Comparison of ENCODE assay signal across 8 cellular contexts in genomic region chr10:24723386-24723787, GRCh38. TPM values are rescaled to one million over a fixed set of nuclear protein-coding genes. Genes with fewer than 3 reads are reported as not detected.
A peak's percentile ranks its signal among the peaks of the same experiment; 100 is the strongest.
DNase-seq lines count a peak whose midpoint lies in the region; ATAC-seq, FAIRE-seq and TF ChIP-seq lines count a peak whose summit lies in the region.

No MANE protein-coding gene starts in this region.

- peak overlapping the region; percentile 77 for H3K4me3 ChIP-seq in BE2C (ENCODE audit: low read depth, low read length)
- H3K4me3 ChIP-seq in epithelial cell of proximal tubule (ENCODE audit: low read depth, low read length): peak overlapping the region; percentile 85
- H3K4me3 ChIP-seq in pancreas: peak overlapping the region; percentile 55 to 73 (median 64)

- ATAC-seq in HG03280 (IDR thresholded peaks at IDR 0.05; ENCODE audit: unreplicated experiment): peak; percentile 28
- ATAC-seq in pancreas: no peak

- no peaks in the 10 kb centered on the region for H3K9me3 Mint-ChIP-seq in activated CD4-positive, alpha-beta T cell treated with anti-CD3 and anti-CD28 coated beads, Interleukin-2, amount 10 ng/mL, durations not matched to agents 7 days and 5 days
- no peaks in the 10 kb centered on the region for H3K9me3 Mint-ChIP-seq in endothelial cell (ENCODE audit: unreplicated experiment)

- H3K36me3 ChIP-seq in BE2C (no peaks in the 10 kb centered on the region), pancreas (no peaks in the 10 kb centered on the region)

- H3K9me3 ChIP-seq in BE2C (no peaks in the 10 kb centered on the region), pancreas (no peaks in the 10 kb centered on the region)

- 0 to 1% methylated on average over 16 to 70 of the region's 70 CpGs for WGBS in pancreas, 2 donors

- intact Hi-C loops in pancreas (cut with DNase I): no loop called here

- POLR2A ChIA-PET in activated CD4-positive, alpha-beta T cell treated with anti-CD3 and anti-CD28 coated beads, Interleukin-2, amount 10 ng/mL, durations not matched to agents 7 days and 5 days (lab: Charles Lee): interaction anchor here (0.6 kb wide), 1 partner anchor 106 kb away, joined by 3 read pairs; no protein-coding TSS in a partner anchor

- TF ChIP-seq CTCF in BE2C (IDR thresholded peaks at IDR 0.05; ENCODE audit: low read depth, low read length): no peak
- no peak for TF ChIP-seq CTCF in epithelial cell of proximal tubule (conservative IDR thresholded peaks at IDR 0.05; ENCODE audit: low read depth, low read length)
- no peak for TF ChIP-seq CTCF in pancreas (IDR thresholded peaks at IDR 0.05)
- no peak for TF ChIP-seq CTCF in endothelial cell (IDR thresholded peaks at IDR 0.05; ENCODE audit: unreplicated experiment)

- DNase-seq in BE2C: no peak
- peak; percentile 36 for DNase-seq in GM19239 (ENCODE audit: insufficient read length, low spot score)
- DNase-seq in activated CD4-positive, alpha-beta T cell treated with anti-CD3 and anti-CD28 coated beads, Interleukin-2, amount 10 ng/mL, durations not matched to agents 7 days and 5 days: peak; percentile 35
- DNase-seq in epithelial cell of proximal tubule (ENCODE audit: low read depth): no peak
- DNase-seq in pancreas: peak in 3 of 6 donors; percentile 38 to 75 (median 48)
- DNase-seq in NCI-H2107 treated with DMSO at 0.1 percent for 48 hours (lab: John Stamatoyannopoulos, UW; ENCODE audit: unreplicated experiment): no peak
- no peak for DNase-seq in endothelial cell (ENCODE audit: low spot score)

- peaks cover 33% of the 10 kb centered on the region for H3K4me1 Mint-ChIP-seq in activated CD4-positive, alpha-beta T cell treated with anti-CD3 and anti-CD28 coated beads, Interleukin-2, amount 10 ng/mL, durations not matched to agents 7 days and 5 days
- H3K4me1 Mint-ChIP-seq in endothelial cell (ENCODE audit: unreplicated experiment): peaks cover 21% of the 10 kb centered on the region

- H3K4me3 Mint-ChIP-seq in activated CD4-positive, alpha-beta T cell treated with anti-CD3 and anti-CD28 coated beads, Interleukin-2, amount 10 ng/mL, durations not matched to agents 7 days and 5 days: peak overlapping the region; percentile 90
- no peak overlapping the region for H3K4me3 Mint-ChIP-seq in endothelial cell (ENCODE audit: unreplicated experiment)

- CTCF ChIA-PET in activated CD4-positive, alpha-beta T cell treated with anti-CD3 and anti-CD28 coated beads, Interleukin-2, amount 10 ng/mL, durations not matched to agents 7 days and 5 days (lab: Charles Lee): interaction anchor here (1.4 to 2.2 kb wide), 2 partner anchors 13 to 40 kb away, joined by 4 to 13 read pairs; no protein-coding TSS in a partner anchor

- peak overlapping the region; percentile 41 for H3K27ac Mint-ChIP-seq in activated CD4-positive, alpha-beta T cell treated with anti-CD3 and anti-CD28 coated beads, Interleukin-2, amount 10 ng/mL, durations not matched to agents 7 days and 5 days
- H3K27ac Mint-ChIP-seq in endothelial cell (ENCODE audit: unreplicated experiment): no peak overlapping the region

- FAIRE-seq in GM19239 (lab: Jason Lieb, UNC) (no peak), pancreas (lab: Jason Lieb, UNC) (no peak)

- H3K27me3 Mint-ChIP-seq in activated CD4-positive, alpha-beta T cell treated with anti-CD3 and anti-CD28 coated beads, Interleukin-2, amount 10 ng/mL, durations not matched to agents 7 days and 5 days: peaks cover 3% of the 10 kb centered on the region
- peaks cover 3% of the 10 kb centered on the region for H3K27me3 Mint-ChIP-seq in endothelial cell (ENCODE audit: unreplicated experiment)

- no peaks in the 10 kb centered on the region; the same call in none of the 2 replicates for H3K4me1 ChIP-seq in BE2C
- H3K4me1 ChIP-seq in pancreas: peaks cover 5 to 17% (median 14%) of the 10 kb centered on the region in 3 donors

- peak overlapping the region; percentile 88 to 97 (median 92) for H3K27ac ChIP-seq in pancreas

- no peaks in the 10 kb centered on the region for H3K27me3 ChIP-seq in BE2C
- H3K27me3 ChIP-seq in pancreas: no peaks in the 10 kb centered on the region

- peaks cover 6% of the 10 kb centered on the region for H3K36me3 Mint-ChIP-seq in activated CD4-positive, alpha-beta T cell treated with anti-CD3 and anti-CD28 coated beads, Interleukin-2, amount 10 ng/mL, durations not matched to agents 7 days and 5 days (ENCODE audit: low read depth)
- H3K36me3 Mint-ChIP-seq in endothelial cell (ENCODE audit: low read depth, unreplicated experiment): peaks cover 5% of the 10 kb centered on the region

RNA-seq across cellular contexts. Expression of gene ARHGAP21, which starts 0.3 kb away (rescaled TPM):
- 28.2 TPM for polyA plus RNA-seq in BE2C (2012; ENCODE audit: insufficient read depth, insufficient read length, low read depth)
- 10 to 100 TPM; 26.1 to 27.4 TPM for total RNA-seq in activated CD4-positive, alpha-beta T cell treated with anti-CD3 and anti-CD28 coated beads, Interleukin-2, amount 10 ng/mL, durations not matched to agents 7 days and 5 days
- total RNA-seq in epithelial cell of proximal tubule: 39.9 and 46.8 TPM in 2 replicates
- 10 to 100 TPM; 23.7 to 42.1 (median 29.8) TPM for total RNA-seq in pancreas
- 10 to 100 TPM; 11.0 to 14.6 TPM for polyA plus RNA-seq in pancreas
- total RNA-seq in endothelial cell (ENCODE audit: unreplicated experiment): 100 TPM

Comparison
In these comparisons a context has a peak if more than half of its experiments do, and no peak if none do; other contexts are left out.
1. DNase-seq: peak in GM19239 (single experiment) and activated CD4-positive, alpha-beta T cell treated with anti-CD3 and anti-CD28 coated beads, Interleukin-2, amount 10 ng/mL, durations not matched to agents 7 days and 5 days (single experiment); none in BE2C (single experiment), epithelial cell of proximal tubule (single experiment), NCI-H2107 treated with DMSO at 0.1 percent for 48 hours (single experiment) and endothelial cell (single experiment).
2. Peak in every context shown above with its lines, with median percentiles within 50 percentile points of each other: H3K4me3 ChIP-seq.